Comparison of ENCODE assay signal across 27 cellular contexts in the genomic region with DNA sequence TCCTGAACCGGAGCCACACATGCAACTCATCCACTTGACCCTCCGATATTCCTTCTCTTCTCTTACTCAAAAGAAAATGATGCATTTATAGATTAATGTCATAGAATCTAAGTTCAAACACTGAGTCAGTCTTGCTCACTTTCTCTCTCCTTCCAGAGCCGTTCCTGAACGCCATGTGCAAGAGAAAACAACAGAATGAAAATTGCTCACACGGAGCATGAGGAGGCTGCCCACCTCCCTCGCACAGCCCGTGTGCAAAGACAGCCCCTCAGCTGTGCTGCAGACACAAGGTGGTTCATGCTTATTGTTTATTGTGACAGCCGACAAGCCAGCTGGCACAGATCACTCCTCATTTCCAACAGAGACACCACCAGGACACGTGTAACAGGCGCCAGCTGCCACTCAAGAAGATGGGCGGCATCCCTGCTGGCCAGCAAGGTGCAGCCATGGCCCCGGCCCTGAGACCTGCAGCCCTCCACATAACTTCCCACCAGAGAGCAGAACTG.
A peak's percentile ranks its signal among the peaks of the same experiment; 100 is the strongest.
DNase-seq lines count a peak whose midpoint lies in the region; ATAC-seq, FAIRE-seq and TF ChIP-seq lines count a peak whose summit lies in the region.
"Had no signal": no experiment of that assay in that cellular context is flagged by ENCODE, and none has a peak within 500 bp of the region (broad histone marks: within the 10 kb centered on the region; RNA-seq: fewer than 3 reads in every experiment).

No MANE protein-coding gene starts in this region.

- TF ChIP-seq CTCF in astrocyte (IDR thresholded peaks at IDR 0.05; ENCODE audit: insufficient read depth, low read depth, low read length) (no peak), neural progenitor cell (IDR thresholded peaks at IDR 0.05) (no peak)

- H3K27me3 ChIP-seq in GM23248 (replicated peaks; ENCODE audit: insufficient read depth): no peaks in the 10 kb centered on the region
- H3K27me3 ChIP-seq in astrocyte (ENCODE audit: insufficient read depth, low read length): no peaks in the 10 kb centered on the region
- no peaks in the 10 kb centered on the region for H3K27me3 ChIP-seq in neural progenitor cell
- H3K27me3 ChIP-seq: dorsolateral prefrontal cortex, ovary had no signal

- H3K27ac Mint-ChIP-seq in astrocyte (ENCODE audit: unreplicated experiment) (no peak overlapping the region), neural progenitor cell (peak overlapping the region; percentile 54)
- no peak overlapping the region for H3K27ac Mint-ChIP-seq in stimulated activated memory B cell treated with anti-CD40 and anti-IgM and Interleukin-4, amounts not matched to agents 10 μg/mL and 1 μg/mL and 100 μg/mL, for 72 hours
- H3K27ac Mint-ChIP-seq: activated naive CD8-positive, alpha-beta T cell; CD14-positive monocyte; naive thymus-derived CD4-positive, alpha-beta T cell; T-helper 1 cell treated with Interleukin-12 subunit alpha and Interleukin-12 subunit beta and Interleukin-4 antibody, amounts not matched to agents 30 μg/mL and 1 μg/mL, for 36 hours had no signal

- H3K4me1 Mint-ChIP-seq in astrocyte (ENCODE audit: low read depth, unreplicated experiment) (peaks cover 20% of the 10 kb centered on the region), neural progenitor cell (peaks cover 11% of the 10 kb centered on the region)
- H3K4me1 Mint-ChIP-seq in stimulated activated memory B cell treated with anti-CD40 and anti-IgM and Interleukin-4, amounts not matched to agents 10 μg/mL and 1 μg/mL and 100 μg/mL, for 72 hours: no peaks in the 10 kb centered on the region
- H3K4me1 Mint-ChIP-seq: CD14-positive monocyte; naive thymus-derived CD4-positive, alpha-beta T cell; stimulated activated naive CD8-positive, alpha-beta T cell treated with anti-CD3 and anti-CD28 coated beads, Interleukin-15, amount 100 ng/mL, for 72 hours had no signal

- H3K27ac ChIP-seq in GM23248 (no peak overlapping the region), astrocyte (ENCODE audit: low read depth, low read length) (no peak overlapping the region), neural progenitor cell (no peak overlapping the region)
- H3K27ac ChIP-seq: dorsolateral prefrontal cortex, ovary had no signal

- WGBS in GM23248 (ENCODE audit: low coverage in 1 of 2, low lambda C conversion rate in 2 of 2, missing lambda C conversion rate in 2 of 2), 2 experiments: 73 to 77% methylated on average over 12 of the region's 12 CpGs

- H3K9me3 Mint-ChIP-seq in astrocyte (ENCODE audit: unreplicated experiment) (no peaks in the 10 kb centered on the region), neural progenitor cell (peaks cover 3% of the 10 kb centered on the region)
- no peaks in the 10 kb centered on the region for H3K9me3 Mint-ChIP-seq in stimulated activated memory B cell treated with anti-CD40 and anti-IgM and Interleukin-4, amounts not matched to agents 10 μg/mL and 1 μg/mL and 100 μg/mL, for 72 hours
- H3K9me3 Mint-ChIP-seq: naive thymus-derived CD4-positive, alpha-beta T cell; stimulated activated naive CD8-positive, alpha-beta T cell treated with anti-CD3 and anti-CD28 coated beads, Interleukin-15, amount 100 ng/mL, for 72 hours; T-helper 1 cell treated with Interleukin-12 subunit alpha and Interleukin-12 subunit beta and Interleukin-4 antibody, amounts not matched to agents 30 μg/mL and 1 μg/mL, for 36 hours had no signal

- H3K9ac ChIP-seq in GM23248: no peak overlapping the region
- no peak overlapping the region for H3K9ac ChIP-seq in astrocyte (ENCODE audit: low read length)
- no peak overlapping the region for H3K9ac ChIP-seq in neural progenitor cell

- H3K79me2 ChIP-seq in GM23248 (ENCODE audit: insufficient read depth): 0 out of 2 replicates have a peak, but pooled peaks cover 14% of the 10 kb centered on the region
- H3K79me2 ChIP-seq in astrocyte (ENCODE audit: insufficient read depth, low read length): peaks cover 12% of the 10 kb centered on the region
- no peaks in the 10 kb centered on the region for H3K79me2 ChIP-seq in neural progenitor cell (ENCODE audit: low read depth)

- in situ Hi-C loops in GM23248 (cut with MboI): no loop called here

- no peaks in the 10 kb centered on the region for H3K36me3 ChIP-seq in GM23248 (ENCODE audit: low read depth)
- H3K36me3 ChIP-seq in astrocyte (ENCODE audit: insufficient read depth, low read length): no peaks in the 10 kb centered on the region
- H3K36me3 ChIP-seq in neural progenitor cell: no peaks in the 10 kb centered on the region
- H3K36me3 ChIP-seq: ovary had no signal

- no peak for ATAC-seq in stimulated activated memory B cell treated with anti-CD40 and anti-IgM and Interleukin-4, amounts not matched to agents 10 μg/mL and 1 μg/mL and 100 μg/mL, for 72 hours
- no peak for ATAC-seq in left colon
- ATAC-seq: naive thymus-derived CD4-positive, alpha-beta T cell; stimulated activated naive CD8-positive, alpha-beta T cell treated with anti-CD3 and anti-CD28 coated beads, Interleukin-15, amount 100 ng/mL, for 72 hours had no signal

- no peaks in the 10 kb centered on the region for H3F3A ChIP-seq in GM23248 (ENCODE audit: insufficient read depth)
- H3F3A ChIP-seq in neural progenitor cell (ENCODE audit: low read depth): no peaks in the 10 kb centered on the region

- no peak for FAIRE-seq in astrocyte (lab: Jason Lieb, UNC)
- FAIRE-seq: endothelial cell of umbilical vein, islet of Langerhans, small intestine, TTC549 had no signal

- H3K4me3 Mint-ChIP-seq in astrocyte (ENCODE audit: unreplicated experiment) (no peak overlapping the region), neural progenitor cell (no peak overlapping the region)
- no peak overlapping the region for H3K4me3 Mint-ChIP-seq in stimulated activated memory B cell treated with anti-CD40 and anti-IgM and Interleukin-4, amounts not matched to agents 10 μg/mL and 1 μg/mL and 100 μg/mL, for 72 hours
- H3K4me3 Mint-ChIP-seq: activated naive CD8-positive, alpha-beta T cell; CD14-positive monocyte; naive thymus-derived CD4-positive, alpha-beta T cell; stimulated activated naive CD8-positive, alpha-beta T cell treated with anti-CD3 and anti-CD28 coated beads, Interleukin-15, amount 100 ng/mL, for 72 hours; T-helper 1 cell treated with Interleukin-12 subunit alpha and Interleukin-12 subunit beta and Interleukin-4 antibody, amounts not matched to agents 30 μg/mL and 1 μg/mL, for 36 hours had no signal

- H3K36me3 Mint-ChIP-seq in astrocyte (ENCODE audit: low read depth, unreplicated experiment): peaks cover 19% of the 10 kb centered on the region
- H3K36me3 Mint-ChIP-seq in neural progenitor cell: peaks cover 47% of the 10 kb centered on the region
- no peaks in the 10 kb centered on the region for H3K36me3 Mint-ChIP-seq in stimulated activated memory B cell treated with anti-CD40 and anti-IgM and Interleukin-4, amounts not matched to agents 10 μg/mL and 1 μg/mL and 100 μg/mL, for 72 hours
- H3K36me3 Mint-ChIP-seq: activated naive CD8-positive, alpha-beta T cell; CD14-positive monocyte had no signal

- no peaks in the 10 kb centered on the region for H3K9me3 ChIP-seq in GM23248 (ENCODE audit: low read depth)
- no peaks in the 10 kb centered on the region for H3K9me3 ChIP-seq in astrocyte (ENCODE audit: insufficient read depth, low read depth, low read length)
- H3K9me3 ChIP-seq in neural progenitor cell (ENCODE audit: low read depth): no peaks in the 10 kb centered on the region
- H3K9me3 ChIP-seq: ovary had no signal

- H3K9me2 ChIP-seq in GM23248 (ENCODE audit: insufficient read depth): no peaks in the 10 kb centered on the region

- H2AFZ ChIP-seq in GM23248 (no peak overlapping the region), astrocyte (ENCODE audit: low read depth, low read length) (no peak overlapping the region), neural progenitor cell (replicated peaks) (no peak overlapping the region)

- H4K20me1 ChIP-seq in GM23248 (ENCODE audit: insufficient read depth): no peaks in the 10 kb centered on the region
- H4K20me1 ChIP-seq in astrocyte (ENCODE audit: insufficient read depth, low read length): peaks cover 15% of the 10 kb centered on the region
- no peaks in the 10 kb centered on the region for H4K20me1 ChIP-seq in neural progenitor cell (ENCODE audit: low read depth)

- no peaks in the 10 kb centered on the region for H3K4me1 ChIP-seq in GM23248 (ENCODE audit: insufficient read depth)
- peaks cover 18% of the 10 kb centered on the region for H3K4me1 ChIP-seq in astrocyte (ENCODE audit: insufficient read depth, low read length)
- H3K4me1 ChIP-seq in neural progenitor cell: no peaks in the 10 kb centered on the region

- no peak overlapping the region for H3K4me3 ChIP-seq in GM23248
- H3K4me3 ChIP-seq in astrocyte (ENCODE audit: insufficient read depth, low read depth, low read length): no peak overlapping the region
- no peak overlapping the region for H3K4me3 ChIP-seq in neural progenitor cell
- H3K4me3 ChIP-seq: dorsolateral prefrontal cortex, ovary had no signal

- intact Hi-C loops in left colon (cut with DNase I, micrococcal nuclease): no loop called here

- DNase-seq in GM23248 (peak; percentile 39), NCI-H2171 treated with DMSO at 0.1 percent for 48 hours (lab: John Stamatoyannopoulos, UW) (peak; percentile 94), astrocyte (ENCODE audit: low read depth) (peak; percentile 74), neural progenitor cell (ENCODE audit: low spot score) (no peak), dedifferentiated amniotic fluid mesenchymal stem cell (ENCODE audit: extremely low spot score) (no peak), NOMO-1 treated with dmso at 0.1 percent for 144 hours (lab: John Stamatoyannopoulos, UW; ENCODE audit: unreplicated experiment) (no peak), left colon (no peak)
- DNase-seq: activated CD4-positive, alpha-beta T cell treated with anti-CD3 and anti-CD28 coated beads, Interleukin-2, amount 50 U/mL, for 48 hours; Calu3; central memory CD4-positive, alpha-beta T cell; EL; midbrain; MV-4-11; naive thymus-derived CD4-positive, alpha-beta T cell; NCI-H345; ovary; retina; small intestine; stimulated activated naive CD8-positive, alpha-beta T cell treated with anti-CD3 and anti-CD28 coated beads, Interleukin-15, amount 100 ng/mL, for 72 hours had no signal

- H3K4me2 ChIP-seq in GM23248 (ENCODE audit: unreplicated experiment) (no peak overlapping the region), astrocyte (ENCODE audit: low read length) (peak overlapping the region; percentile 37), neural progenitor cell (no peak overlapping the region)

- H3K27me3 Mint-ChIP-seq in astrocyte (ENCODE audit: low read depth, unreplicated experiment) (no peaks in the 10 kb centered on the region), neural progenitor cell (ENCODE audit: insufficient read depth, low read depth) (peaks cover 5% of the 10 kb centered on the region)
- peaks cover 15% of the 10 kb centered on the region for H3K27me3 Mint-ChIP-seq in stimulated activated memory B cell treated with anti-CD40 and anti-IgM and Interleukin-4, amounts not matched to agents 10 μg/mL and 1 μg/mL and 100 μg/mL, for 72 hours
- H3K27me3 Mint-ChIP-seq: activated naive CD8-positive, alpha-beta T cell; stimulated activated naive CD8-positive, alpha-beta T cell treated with anti-CD3 and anti-CD28 coated beads, Interleukin-15, amount 100 ng/mL, for 72 hours had no signal

Comparison
In these comparisons a context has a peak if more than half of its experiments do, and no peak if none do; other contexts are left out.
1. DNase-seq: peak in GM23248 (single experiment), NCI-H2171 treated with DMSO at 0.1 percent for 48 hours (single experiment) and astrocyte (single experiment); none in neural progenitor cell (single experiment), dedifferentiated amniotic fluid mesenchymal stem cell (single experiment), NOMO-1 treated with dmso at 0.1 percent for 144 hours (single experiment) and left colon (0 of 2).